In the genomic region with DNA sequence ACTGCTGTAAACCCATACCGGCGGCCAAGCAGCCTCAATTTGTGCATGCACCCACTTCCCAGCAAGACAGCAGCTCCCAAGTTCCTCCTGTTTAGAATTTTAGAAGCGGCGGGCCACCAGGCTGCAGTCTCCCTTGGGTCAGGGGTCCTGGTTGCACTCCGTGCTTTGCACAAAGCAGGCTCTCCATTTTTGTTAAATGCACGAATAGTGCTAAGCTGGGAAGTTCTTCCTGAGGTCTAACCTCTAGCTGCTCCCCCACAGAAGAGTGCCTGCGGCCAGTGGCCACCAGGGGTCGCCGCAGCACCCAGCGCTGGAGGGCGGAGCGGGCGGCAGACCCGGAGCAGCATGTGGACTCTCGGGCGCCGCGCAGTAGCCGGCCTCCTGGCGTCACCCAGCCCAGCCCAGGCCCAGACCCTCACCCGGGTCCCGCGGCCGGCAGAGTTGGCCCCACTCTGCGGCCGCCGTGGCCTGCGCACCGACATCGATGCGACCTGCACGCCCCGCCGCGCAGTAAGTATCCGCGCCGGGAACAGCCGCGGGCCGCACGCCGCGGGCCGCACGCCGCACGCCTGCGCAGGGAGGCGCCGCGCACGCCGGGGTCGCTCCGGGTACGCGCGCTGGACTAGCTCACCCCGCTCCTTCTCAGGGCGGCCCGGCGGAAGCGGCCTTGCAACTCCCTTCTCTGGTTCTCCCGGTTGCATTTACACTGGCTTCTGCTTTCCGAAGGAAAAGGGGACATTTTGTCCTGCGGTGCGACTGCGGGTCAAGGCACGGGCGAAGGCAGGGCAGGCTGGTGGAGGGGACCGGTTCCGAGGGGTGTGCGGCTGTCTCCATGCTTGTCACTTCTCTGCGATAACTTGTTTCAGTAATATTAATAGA, we compare ENCODE assay signal across 1 cellular context.
A peak's percentile ranks its signal among the peaks of the same experiment; 100 is the strongest.
TF ChIP-seq lines count a peak whose summit lies in the region.

A gene (plus strand): TSS at position 315 of the 879 bp plus-strand sequence. CDS start 31 bp downstream, at position 346.

TF ChIP-seq in HepG2, 621 proteins besides CTCF, POLR2A, EP300 and RAD21 (continued from another document and continues in another):
- TF ChIP-seq, protein P1, sequence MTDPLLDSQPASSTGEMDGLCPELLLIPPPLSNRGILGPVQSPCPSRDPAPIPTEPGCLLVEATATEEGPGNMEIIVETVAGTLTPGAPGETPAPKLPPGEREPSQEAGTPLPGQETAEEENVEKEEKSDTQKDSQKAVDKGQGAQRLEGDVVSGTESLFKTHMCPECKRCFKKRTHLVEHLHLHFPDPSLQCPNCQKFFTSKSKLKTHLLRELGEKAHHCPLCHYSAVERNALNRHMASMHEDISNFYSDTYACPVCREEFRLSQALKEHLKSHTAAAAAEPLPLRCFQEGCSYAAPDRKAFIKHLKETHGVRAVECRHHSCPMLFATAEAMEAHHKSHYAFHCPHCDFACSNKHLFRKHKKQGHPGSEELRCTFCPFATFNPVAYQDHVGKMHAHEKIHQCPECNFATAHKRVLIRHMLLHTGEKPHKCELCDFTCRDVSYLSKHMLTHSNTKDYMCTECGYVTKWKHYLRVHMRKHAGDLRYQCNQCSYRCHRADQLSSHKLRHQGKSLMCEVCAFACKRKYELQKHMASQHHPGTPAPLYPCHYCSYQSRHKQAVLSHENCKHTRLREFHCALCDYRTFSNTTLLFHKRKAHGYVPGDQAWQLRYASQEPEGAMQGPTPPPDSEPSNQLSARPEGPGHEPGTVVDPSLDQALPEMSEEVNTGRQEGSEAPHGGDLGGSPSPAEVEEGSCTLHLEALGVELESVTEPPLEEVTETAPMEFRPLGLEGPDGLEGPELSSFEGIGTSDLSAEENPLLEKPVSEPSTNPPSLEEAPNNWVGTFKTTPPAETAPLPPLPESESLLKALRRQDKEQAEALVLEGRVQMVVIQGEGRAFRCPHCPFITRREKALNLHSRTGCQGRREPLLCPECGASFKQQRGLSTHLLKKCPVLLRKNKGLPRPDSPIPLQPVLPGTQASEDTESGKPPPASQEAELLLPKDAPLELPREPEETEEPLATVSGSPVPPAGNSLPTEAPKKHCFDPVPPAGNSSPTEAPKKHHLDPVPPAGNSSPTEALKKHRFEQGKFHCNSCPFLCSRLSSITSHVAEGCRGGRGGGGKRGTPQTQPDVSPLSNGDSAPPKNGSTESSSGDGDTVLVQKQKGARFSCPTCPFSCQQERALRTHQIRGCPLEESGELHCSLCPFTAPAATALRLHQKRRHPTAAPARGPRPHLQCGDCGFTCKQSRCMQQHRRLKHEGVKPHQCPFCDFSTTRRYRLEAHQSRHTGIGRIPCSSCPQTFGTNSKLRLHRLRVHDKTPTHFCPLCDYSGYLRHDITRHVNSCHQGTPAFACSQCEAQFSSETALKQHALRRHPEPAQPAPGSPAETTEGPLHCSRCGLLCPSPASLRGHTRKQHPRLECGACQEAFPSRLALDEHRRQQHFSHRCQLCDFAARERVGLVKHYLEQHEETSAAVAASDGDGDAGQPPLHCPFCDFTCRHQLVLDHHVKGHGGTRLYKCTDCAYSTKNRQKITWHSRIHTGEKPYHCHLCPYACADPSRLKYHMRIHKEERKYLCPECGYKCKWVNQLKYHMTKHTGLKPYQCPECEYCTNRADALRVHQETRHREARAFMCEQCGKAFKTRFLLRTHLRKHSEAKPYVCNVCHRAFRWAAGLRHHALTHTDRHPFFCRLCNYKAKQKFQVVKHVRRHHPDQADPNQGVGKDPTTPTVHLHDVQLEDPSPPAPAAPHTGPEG (CRISPR knock-in tag; IDR thresholded peaks at IDR 0.05) = peak; percentile 83
- TF ChIP-seq HMG20B (CRISPR knock-in tag; conservative IDR thresholded peaks at IDR 0.05) (no peak), ZNF792 (CRISPR knock-in tag; IDR thresholded peaks at IDR 0.05) (peak; percentile 67), MTF1 (CRISPR knock-in tag; IDR thresholded peaks at IDR 0.05) (no peak), HOXD1 (CRISPR knock-in tag; IDR thresholded peaks at IDR 0.05) (peak; percentile 52; the same call in 1 of the 2 replicates), SETDB1 (CRISPR knock-in tag; IDR thresholded peaks at IDR 0.05; ENCODE audit: borderline replicate concordance) (no peak), IRF2 (CRISPR knock-in tag; IDR thresholded peaks at IDR 0.05) (peak; percentile 75), ZNF766 (CRISPR knock-in tag; IDR thresholded peaks at IDR 0.05; ENCODE audit: borderline replicate concordance) (peak; percentile 69; the same call in 1 of the 2 replicates), SCMH1 (CRISPR knock-in tag; IDR thresholded peaks at IDR 0.05; ENCODE audit: borderline replicate concordance) (no peak), NONO (IDR thresholded peaks at IDR 0.05) (no peak), NONO (CRISPR knock-in tag; conservative IDR thresholded peaks at IDR 0.05) (peak; percentile 83), SOX13 (IDR thresholded peaks at IDR 0.05) (no peak), SOX13 (CRISPR knock-in tag; conservative IDR thresholded peaks at IDR 0.05 in 1 of 2, IDR thresholded peaks at IDR 0.05 in 1 of 2) (peak in 1 of 2 experiments; percentile 64; a peak in 1 of 4 replicates), ZNF3 (CRISPR knock-in tag; IDR thresholded peaks at IDR 0.05) (peak; percentile 60; the same call in 1 of the 2 replicates), BRCA1 (CRISPR knock-in tag; IDR thresholded peaks at IDR 0.05) (no peak), ZNF614 (CRISPR knock-in tag; IDR thresholded peaks at IDR 0.05; ENCODE audit: borderline replicate concordance) (peak; percentile 35; the same call in 1 of the 2 replicates), ZNF772 (CRISPR knock-in tag; IDR thresholded peaks at IDR 0.05) (peak; percentile 26; the same call in 1 of the 2 replicates), PAF1 (CRISPR knock-in tag; IDR thresholded peaks at IDR 0.05) (no peak), MBNL3 (CRISPR knock-in tag; conservative IDR thresholded peaks at IDR 0.05) (no peak), ZMYM2 (CRISPR knock-in tag; IDR thresholded peaks at IDR 0.05) (peak; percentile 63; the same call in 1 of the 2 replicates), ZNF850 (CRISPR knock-in tag; conservative IDR thresholded peaks at IDR 0.05) (no peak), KAT8 (CRISPR knock-in tag; IDR thresholded peaks at IDR 0.05) (peak; percentile 74), MED13 (CRISPR knock-in tag; IDR thresholded peaks at IDR 0.05) (0 out of 2 replicates have a peak, but pooled peaks have one; percentile 19), ZSCAN31 (CRISPR knock-in tag; IDR thresholded peaks at IDR 0.05; ENCODE audit: low read depth) (peak; percentile 76), ZNF761 (CRISPR knock-in tag; conservative IDR thresholded peaks at IDR 0.05) (peak; percentile 79), HNRNPUL1 (IDR thresholded peaks at IDR 0.05; ENCODE audit: low read depth, low read length) (no peak), HDAC1 (CRISPR knock-in tag; IDR thresholded peaks at IDR 0.05) (peak; percentile 91), SNRNP70 (IDR thresholded peaks at IDR 0.05; ENCODE audit: low read depth, low read length) (no peak), HNRNPL (IDR thresholded peaks at IDR 0.05; ENCODE audit: low read depth, low read length) (no peak), ZNF747 (CRISPR knock-in tag; IDR thresholded peaks at IDR 0.05; ENCODE audit: borderline replicate concordance) (0 out of 2 replicates have a peak, but pooled peaks have one; percentile 54), GFI1 (CRISPR knock-in tag; IDR thresholded peaks at IDR 0.05; ENCODE audit: borderline replicate concordance) (peak; percentile 61; the same call in 1 of the 2 replicates), ZFP1 (CRISPR knock-in tag; IDR thresholded peaks at IDR 0.05) (no peak; the same call in 1 of the 2 replicates), ZNF12 (CRISPR knock-in tag; IDR thresholded peaks at IDR 0.05) (0 out of 2 replicates have a peak, but pooled peaks have one; percentile 12), RCOR2 (CRISPR knock-in tag; IDR thresholded peaks at IDR 0.05) (peak; percentile 99)
- TF ChIP-seq, protein P2, sequence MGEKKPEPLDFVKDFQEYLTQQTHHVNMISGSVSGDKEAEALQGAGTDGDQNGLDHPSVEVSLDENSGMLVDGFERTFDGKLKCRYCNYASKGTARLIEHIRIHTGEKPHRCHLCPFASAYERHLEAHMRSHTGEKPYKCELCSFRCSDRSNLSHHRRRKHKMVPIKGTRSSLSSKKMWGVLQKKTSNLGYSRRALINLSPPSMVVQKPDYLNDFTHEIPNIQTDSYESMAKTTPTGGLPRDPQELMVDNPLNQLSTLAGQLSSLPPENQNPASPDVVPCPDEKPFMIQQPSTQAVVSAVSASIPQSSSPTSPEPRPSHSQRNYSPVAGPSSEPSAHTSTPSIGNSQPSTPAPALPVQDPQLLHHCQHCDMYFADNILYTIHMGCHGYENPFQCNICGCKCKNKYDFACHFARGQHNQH (CRISPR knock-in tag; IDR thresholded peaks at IDR 0.05) = peak; percentile 77; the same call in 1 of the 2 replicates
- TF ChIP-seq, protein P3, sequence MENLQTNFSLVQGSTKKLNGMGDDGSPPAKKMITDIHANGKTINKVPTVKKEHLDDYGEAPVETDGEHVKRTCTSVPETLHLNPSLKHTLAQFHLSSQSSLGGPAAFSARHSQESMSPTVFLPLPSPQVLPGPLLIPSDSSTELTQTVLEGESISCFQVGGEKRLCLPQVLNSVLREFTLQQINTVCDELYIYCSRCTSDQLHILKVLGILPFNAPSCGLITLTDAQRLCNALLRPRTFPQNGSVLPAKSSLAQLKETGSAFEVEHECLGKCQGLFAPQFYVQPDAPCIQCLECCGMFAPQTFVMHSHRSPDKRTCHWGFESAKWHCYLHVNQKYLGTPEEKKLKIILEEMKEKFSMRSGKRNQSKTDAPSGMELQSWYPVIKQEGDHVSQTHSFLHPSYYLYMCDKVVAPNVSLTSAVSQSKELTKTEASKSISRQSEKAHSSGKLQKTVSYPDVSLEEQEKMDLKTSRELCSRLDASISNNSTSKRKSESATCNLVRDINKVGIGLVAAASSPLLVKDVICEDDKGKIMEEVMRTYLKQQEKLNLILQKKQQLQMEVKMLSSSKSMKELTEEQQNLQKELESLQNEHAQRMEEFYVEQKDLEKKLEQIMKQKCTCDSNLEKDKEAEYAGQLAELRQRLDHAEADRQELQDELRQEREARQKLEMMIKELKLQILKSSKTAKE (CRISPR knock-in tag; IDR thresholded peaks at IDR 0.05; ENCODE audit: borderline replicate concordance) = no peak
- TF ChIP-seq, protein P4, sequence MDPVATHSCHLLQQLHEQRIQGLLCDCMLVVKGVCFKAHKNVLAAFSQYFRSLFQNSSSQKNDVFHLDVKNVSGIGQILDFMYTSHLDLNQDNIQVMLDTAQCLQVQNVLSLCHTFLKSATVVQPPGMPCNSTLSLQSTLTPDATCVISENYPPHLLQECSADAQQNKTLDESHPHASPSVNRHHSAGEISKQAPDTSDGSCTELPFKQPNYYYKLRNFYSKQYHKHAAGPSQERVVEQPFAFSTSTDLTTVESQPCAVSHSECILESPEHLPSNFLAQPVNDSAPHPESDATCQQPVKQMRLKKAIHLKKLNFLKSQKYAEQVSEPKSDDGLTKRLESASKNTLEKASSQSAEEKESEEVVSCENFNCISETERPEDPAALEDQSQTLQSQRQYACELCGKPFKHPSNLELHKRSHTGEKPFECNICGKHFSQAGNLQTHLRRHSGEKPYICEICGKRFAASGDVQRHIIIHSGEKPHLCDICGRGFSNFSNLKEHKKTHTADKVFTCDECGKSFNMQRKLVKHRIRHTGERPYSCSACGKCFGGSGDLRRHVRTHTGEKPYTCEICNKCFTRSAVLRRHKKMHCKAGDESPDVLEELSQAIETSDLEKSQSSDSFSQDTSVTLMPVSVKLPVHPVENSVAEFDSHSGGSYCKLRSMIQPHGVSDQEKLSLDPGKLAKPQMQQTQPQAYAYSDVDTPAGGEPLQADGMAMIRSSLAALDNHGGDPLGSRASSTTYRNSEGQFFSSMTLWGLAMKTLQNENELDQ (CRISPR knock-in tag; IDR thresholded peaks at IDR 0.05; ENCODE audit: borderline replicate concordance) = no peak
- TF ChIP-seq, protein P5, sequence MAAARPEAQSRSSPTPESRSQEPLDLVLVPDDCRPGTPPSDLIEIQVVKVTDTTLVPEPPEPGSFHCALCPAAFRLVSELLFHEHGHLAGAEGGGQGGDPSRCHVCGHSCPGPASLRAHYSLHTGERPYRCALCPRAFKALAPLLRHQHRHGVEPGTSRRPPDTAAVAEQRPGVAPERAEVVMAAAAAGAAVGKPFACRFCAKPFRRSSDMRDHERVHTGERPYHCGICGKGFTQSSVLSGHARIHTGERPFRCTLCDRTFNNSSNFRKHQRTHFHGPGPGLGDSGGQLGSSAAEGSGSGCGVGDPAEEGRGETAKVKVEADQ (CRISPR knock-in tag; IDR thresholded peaks at IDR 0.05; ENCODE audit: borderline replicate concordance) = no peak; the same call in 1 of the 2 replicates
- TF ChIP-seq, protein P6, sequence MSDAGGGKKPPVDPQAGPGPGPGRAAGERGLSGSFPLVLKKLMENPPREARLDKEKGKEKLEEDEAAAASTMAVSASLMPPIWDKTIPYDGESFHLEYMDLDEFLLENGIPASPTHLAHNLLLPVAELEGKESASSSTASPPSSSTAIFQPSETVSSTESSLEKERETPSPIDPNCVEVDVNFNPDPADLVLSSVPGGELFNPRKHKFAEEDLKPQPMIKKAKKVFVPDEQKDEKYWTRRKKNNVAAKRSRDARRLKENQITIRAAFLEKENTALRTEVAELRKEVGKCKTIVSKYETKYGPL (CRISPR knock-in tag; IDR thresholded peaks at IDR 0.05) = no peak
- TF ChIP-seq, protein P7, sequence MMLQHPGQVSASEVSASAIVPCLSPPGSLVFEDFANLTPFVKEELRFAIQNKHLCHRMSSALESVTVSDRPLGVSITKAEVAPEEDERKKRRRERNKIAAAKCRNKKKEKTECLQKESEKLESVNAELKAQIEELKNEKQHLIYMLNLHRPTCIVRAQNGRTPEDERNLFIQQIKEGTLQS (CRISPR knock-in tag; IDR thresholded peaks at IDR 0.05) = peak; percentile 14; the same call in 1 of the 2 replicates
- TF ChIP-seq, protein P8, sequence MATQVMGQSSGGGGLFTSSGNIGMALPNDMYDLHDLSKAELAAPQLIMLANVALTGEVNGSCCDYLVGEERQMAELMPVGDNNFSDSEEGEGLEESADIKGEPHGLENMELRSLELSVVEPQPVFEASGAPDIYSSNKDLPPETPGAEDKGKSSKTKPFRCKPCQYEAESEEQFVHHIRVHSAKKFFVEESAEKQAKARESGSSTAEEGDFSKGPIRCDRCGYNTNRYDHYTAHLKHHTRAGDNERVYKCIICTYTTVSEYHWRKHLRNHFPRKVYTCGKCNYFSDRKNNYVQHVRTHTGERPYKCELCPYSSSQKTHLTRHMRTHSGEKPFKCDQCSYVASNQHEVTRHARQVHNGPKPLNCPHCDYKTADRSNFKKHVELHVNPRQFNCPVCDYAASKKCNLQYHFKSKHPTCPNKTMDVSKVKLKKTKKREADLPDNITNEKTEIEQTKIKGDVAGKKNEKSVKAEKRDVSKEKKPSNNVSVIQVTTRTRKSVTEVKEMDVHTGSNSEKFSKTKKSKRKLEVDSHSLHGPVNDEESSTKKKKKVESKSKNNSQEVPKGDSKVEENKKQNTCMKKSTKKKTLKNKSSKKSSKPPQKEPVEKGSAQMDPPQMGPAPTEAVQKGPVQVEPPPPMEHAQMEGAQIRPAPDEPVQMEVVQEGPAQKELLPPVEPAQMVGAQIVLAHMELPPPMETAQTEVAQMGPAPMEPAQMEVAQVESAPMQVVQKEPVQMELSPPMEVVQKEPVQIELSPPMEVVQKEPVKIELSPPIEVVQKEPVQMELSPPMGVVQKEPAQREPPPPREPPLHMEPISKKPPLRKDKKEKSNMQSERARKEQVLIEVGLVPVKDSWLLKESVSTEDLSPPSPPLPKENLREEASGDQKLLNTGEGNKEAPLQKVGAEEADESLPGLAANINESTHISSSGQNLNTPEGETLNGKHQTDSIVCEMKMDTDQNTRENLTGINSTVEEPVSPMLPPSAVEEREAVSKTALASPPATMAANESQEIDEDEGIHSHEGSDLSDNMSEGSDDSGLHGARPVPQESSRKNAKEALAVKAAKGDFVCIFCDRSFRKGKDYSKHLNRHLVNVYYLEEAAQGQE (IDR thresholded peaks at IDR 0.05; ENCODE audit: borderline replicate concordance in 1 of 2, low read depth in 1 of 2, low read length in 2 of 2) = peak in 1 of 2 experiments; percentile 33; a peak in 1 of 4 replicates
